Comparison of ENCODE assay signal across 19 cellular contexts in the genomic region with DNA sequence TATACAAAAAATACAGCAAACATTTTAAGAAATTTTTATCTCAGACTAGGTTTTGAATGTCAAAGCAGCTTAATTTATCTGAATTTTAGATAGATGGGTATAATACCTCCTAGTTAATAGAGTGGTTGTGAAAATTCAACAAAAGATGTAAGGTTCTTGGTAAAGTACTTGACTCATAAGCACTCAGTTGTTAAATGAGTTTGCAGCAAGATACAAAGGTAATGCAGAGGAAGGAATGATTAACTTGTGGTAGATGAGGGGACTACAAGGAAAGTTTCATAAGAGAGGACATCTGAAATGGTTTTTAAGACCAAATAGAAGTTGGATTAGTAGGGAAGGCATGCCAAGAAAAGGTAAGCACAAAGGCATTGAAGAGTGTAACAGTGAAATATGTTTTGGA. TPM values are rescaled to one million over a fixed set of nuclear protein-coding genes. Genes with fewer than 3 reads are reported as not detected.
DNase-seq lines count a peak whose midpoint lies in the region; ATAC-seq, FAIRE-seq and TF ChIP-seq lines count a peak whose summit lies in the region.
"Had no signal": no experiment of that assay in that cellular context is flagged by ENCODE, and none has a peak within 500 bp of the region (broad histone marks: within the 10 kb centered on the region; RNA-seq: fewer than 3 reads in every experiment).

No MANE protein-coding gene starts in this region.

- CTCF ChIA-PET in activated CD8-positive, alpha-beta T cell treated with anti-CD3 and anti-CD28 coated beads for 36 hours (lab: Charles Lee), result interaction anchor here (0.8 to 1.3 kb wide), 3 partner anchors 8 to 47 kb away, joined by 3 to 4 read pairs (median 3); no protein-coding TSS in a partner anchor

- POLR2A ChIA-PET in activated CD8-positive, alpha-beta T cell treated with anti-CD3 and anti-CD28 coated beads for 36 hours (lab: Charles Lee), result no interaction called here

- intact Hi-C loops in activated CD4-positive, alpha-beta T cell treated with anti-CD3 and anti-CD28 coated beads, Interleukin-2, amount 10 ng/mL, durations not matched to agents 24 days and 14 days (cut with micrococcal nuclease), result no loop called here
- intact Hi-C loops in activated CD8-positive, alpha-beta T cell treated with anti-CD3 and anti-CD28 coated beads for 36 hours (cut with micrococcal nuclease), result no loop called here

- peaks cover 13% of the 10 kb centered on the region for H3K4me1 Mint-ChIP-seq in activated CD4-positive, alpha-beta T cell treated with anti-CD3 and anti-CD28 coated beads, Interleukin-2, amount 10 ng/mL, durations not matched to agents 24 days and 14 days
- peaks cover 5% of the 10 kb centered on the region for H3K4me1 Mint-ChIP-seq in activated CD8-positive, alpha-beta T cell treated with anti-CD3 and anti-CD28 coated beads for 36 hours (ENCODE audit: low read depth)
- H3K4me1 Mint-ChIP-seq: CD14-positive monocyte; CD4-positive, alpha-beta memory T cell had no signal

- DNase-seq in activated CD4-positive, alpha-beta T cell treated with anti-CD3 and anti-CD28 coated beads, Interleukin-2, amount 10 ng/mL, durations not matched to agents 24 days and 14 days, result no peak
- no peak for DNase-seq in activated CD4-positive, alpha-beta T cell treated with anti-CD3 and anti-CD28 coated beads, Interleukin-2, amount 50 U/mL, for 48 hours
- no peak for DNase-seq in RCC 7860 (ENCODE audit: low spot score)
- DNase-seq in kidney epithelial cell (ENCODE audit: low read depth), result peak; percentile 26
- peak; percentile 90 for DNase-seq in renal cortical epithelial cell (ENCODE audit: low read depth)
- DNase-seq in omental fat pad (ENCODE audit: low spot score), result no peak
- DNase-seq in activated CD8-positive, alpha-beta T cell treated with anti-CD3 and anti-CD28 coated beads for 36 hours, result no peak
- DNase-seq: 8988T; CD4-positive, alpha-beta memory T cell; DMS153; DMS79; GF-D8; H9 had no signal

- peaks cover 4% of the 10 kb centered on the region for H3K9me3 Mint-ChIP-seq in activated CD4-positive, alpha-beta T cell treated with anti-CD3 and anti-CD28 coated beads, Interleukin-2, amount 10 ng/mL, durations not matched to agents 24 days and 14 days
- H3K9me3 Mint-ChIP-seq in activated CD8-positive, alpha-beta T cell treated with anti-CD3 and anti-CD28 coated beads for 36 hours, result no peaks in the 10 kb centered on the region
- H3K9me3 Mint-ChIP-seq: H9 had no signal

- no peaks in the 10 kb centered on the region for H3K27me3 ChIP-seq in kidney epithelial cell (ENCODE audit: control insufficient read depth, insufficient read depth, low read length)
- H3K27me3 ChIP-seq: BLaER1 had no signal

- peak; percentile 68 for FAIRE-seq in RCC 7860 (lab: Jason Lieb, UNC)
- FAIRE-seq: GM19239, H1, HTR-8/SVneo had no signal

- H3K36me3 Mint-ChIP-seq in activated CD4-positive, alpha-beta T cell treated with anti-CD3 and anti-CD28 coated beads, Interleukin-2, amount 10 ng/mL, durations not matched to agents 24 days and 14 days (ENCODE audit: low read depth), result peaks cover 67% of the 10 kb centered on the region
- peaks cover 61% of the 10 kb centered on the region for H3K36me3 Mint-ChIP-seq in activated CD8-positive, alpha-beta T cell treated with anti-CD3 and anti-CD28 coated beads for 36 hours (ENCODE audit: low read depth)

- no peak for ATAC-seq in omental fat pad (ENCODE audit: low FRiP score)
- no peak for ATAC-seq in activated CD8-positive, alpha-beta T cell treated with anti-CD3 and anti-CD28 coated beads for 36 hours
- ATAC-seq in GM19023 (IDR thresholded peaks at IDR 0.05; ENCODE audit: unreplicated experiment), result no peak

- TF ChIP-seq CTCF in kidney epithelial cell (IDR thresholded peaks at IDR 0.05; ENCODE audit: insufficient read depth, low read length, poor library complexity, severe bottlenecking) (no peak), omental fat pad (IDR thresholded peaks at IDR 0.05) (no peak)
- no peak for TF ChIP-seq CTCF in activated CD8-positive, alpha-beta T cell treated with anti-CD3 and anti-CD28 coated beads for 36 hours (IDR thresholded peaks at IDR 0.05)

- no peak overlapping the region for H3K4me3 Mint-ChIP-seq in activated CD4-positive, alpha-beta T cell treated with anti-CD3 and anti-CD28 coated beads, Interleukin-2, amount 10 ng/mL, durations not matched to agents 24 days and 14 days
- H3K4me3 Mint-ChIP-seq in activated CD8-positive, alpha-beta T cell treated with anti-CD3 and anti-CD28 coated beads for 36 hours, result no peak overlapping the region
- H3K4me3 Mint-ChIP-seq: CD14-positive monocyte; CD4-positive, alpha-beta memory T cell; H9 had no signal

- no peak overlapping the region for H3K4me3 ChIP-seq in kidney epithelial cell (ENCODE audit: low read depth, low read length)
- H3K4me3 ChIP-seq: BLaER1 had no signal

- no peaks in the 10 kb centered on the region for H3K27me3 Mint-ChIP-seq in activated CD4-positive, alpha-beta T cell treated with anti-CD3 and anti-CD28 coated beads, Interleukin-2, amount 10 ng/mL, durations not matched to agents 24 days and 14 days
- H3K27me3 Mint-ChIP-seq in activated CD8-positive, alpha-beta T cell treated with anti-CD3 and anti-CD28 coated beads for 36 hours, result no peaks in the 10 kb centered on the region
- H3K27me3 Mint-ChIP-seq: CD4-positive, alpha-beta memory T cell had no signal

- no peaks in the 10 kb centered on the region for H3K36me3 ChIP-seq in kidney epithelial cell (ENCODE audit: control insufficient read depth, insufficient read depth, low read length)

- H3K27ac Mint-ChIP-seq in activated CD4-positive, alpha-beta T cell treated with anti-CD3 and anti-CD28 coated beads, Interleukin-2, amount 10 ng/mL, durations not matched to agents 24 days and 14 days, result peak overlapping the region; percentile 0
- H3K27ac Mint-ChIP-seq in activated CD8-positive, alpha-beta T cell treated with anti-CD3 and anti-CD28 coated beads for 36 hours, result no peak overlapping the region
- H3K27ac Mint-ChIP-seq: CD14-positive monocyte, H9 had no signal

RNA-seq across cellular contexts. Expression of a gene that starts 37.4 kb away (rescaled TPM):
- total RNA-seq in activated CD4-positive, alpha-beta T cell treated with anti-CD3 and anti-CD28 coated beads, Interleukin-2, amount 10 ng/mL, durations not matched to agents 24 days and 14 days, result 66.3 and 69.6 TPM in 2 replicates
- total RNA-seq in kidney epithelial cell (29.2 and 33.4 TPM in 2 replicates), renal cortical epithelial cell (27.6 and 69.9 TPM in 2 replicates), omental fat pad (10 to 100 TPM; 23.2 to 25.0 (median 23.8) TPM)
- 10 to 100 TPM; 63.7 to 64.9 TPM for total RNA-seq in activated CD8-positive, alpha-beta T cell treated with anti-CD3 and anti-CD28 coated beads for 36 hours

RNA-seq across cellular contexts. Expression of a gene that starts 37.7 kb away (rescaled TPM):
- 35.1 and 37.4 TPM in 2 replicates for total RNA-seq in activated CD4-positive, alpha-beta T cell treated with anti-CD3 and anti-CD28 coated beads, Interleukin-2, amount 10 ng/mL, durations not matched to agents 24 days and 14 days
- total RNA-seq in kidney epithelial cell (12.2 and 14.7 TPM in 2 replicates), renal cortical epithelial cell (11.6 and 27.6 TPM in 2 replicates), omental fat pad (10 to 100 TPM; 17.5 to 34.0 (median 19.0) TPM)
- 10 to 100 TPM; 22.5 to 25.6 TPM for total RNA-seq in activated CD8-positive, alpha-beta T cell treated with anti-CD3 and anti-CD28 coated beads for 36 hours

Comparison
In these comparisons a context has a peak if more than half of its experiments do, and no peak if none do; other contexts are left out.
1. DNase-seq: peak in kidney epithelial cell (single experiment) and renal cortical epithelial cell (single experiment); none in activated CD4-positive, alpha-beta T cell treated with anti-CD3 and anti-CD28 coated beads, Interleukin-2, amount 10 ng/mL, durations not matched to agents 24 days and 14 days (single experiment), activated CD4-positive, alpha-beta T cell treated with anti-CD3 and anti-CD28 coated beads, Interleukin-2, amount 50 U/mL, for 48 hours (0 of 2), RCC 7860 (single experiment), omental fat pad (single experiment) and activated CD8-positive, alpha-beta T cell treated with anti-CD3 and anti-CD28 coated beads for 36 hours (single experiment).